In genomic region chr6:47372318-47372717, GRCh38 we compare ENCODE assay signal across 1 cellular context.
TF ChIP-seq lines count a peak whose summit lies in the region.

No MANE protein-coding gene starts in this region.

TF ChIP-seq in HEK293, 187 proteins besides CTCF, POLR2A, EP300 and RAD21 (continued from another document):
- peak; percentile 28; the same call in 1 of the 2 replicates for TF ChIP-seq PRDM10 (tag by site-specific recombination; IDR thresholded peaks at IDR 0.05)
- TF ChIP-seq ZFP41 (tag by site-specific recombination; IDR thresholded peaks at IDR 0.05; ENCODE audit: borderline replicate concordance), result no peak
